Comparison of ENCODE assay signal across 18 cellular contexts in the genomic region with DNA sequence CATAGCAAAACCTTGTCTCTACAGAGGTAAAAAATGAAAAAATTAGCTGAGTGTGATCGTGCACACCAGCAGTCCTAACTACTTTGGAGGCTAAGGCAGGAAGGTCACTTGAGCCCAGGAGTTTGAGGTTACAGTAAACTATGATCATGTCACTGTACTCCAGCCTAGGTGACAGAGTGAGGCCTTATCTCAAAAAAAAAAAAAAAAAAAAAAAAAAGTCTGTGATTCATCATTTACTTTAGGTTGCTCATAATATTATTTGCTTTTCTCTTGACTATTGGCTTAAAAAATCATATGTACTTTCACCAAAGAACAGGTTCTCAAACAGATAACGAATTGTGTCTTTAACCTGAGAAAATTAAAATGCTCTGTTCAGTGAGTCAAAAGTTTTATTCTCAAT.
"Had no signal": no experiment of that assay in that cellular context is flagged by ENCODE, and none has a peak within 500 bp of the region (broad histone marks: within the 10 kb centered on the region; RNA-seq: fewer than 3 reads in every experiment).

No MANE protein-coding gene starts in this region.

- H3K36me3 Mint-ChIP-seq: natural killer cell; neural progenitor cell; stimulated activated naive B cell treated with anti-CD40 and anti-IgM and Interleukin-4, amounts not matched to agents 10 μg/mL and 1 μg/mL and 100 μg/mL, for 72 hours had no signal

- H3K9me3 ChIP-seq: esophagus squamous epithelium, ovary, testis, tibial nerve had no signal

- H3K4me1 Mint-ChIP-seq: central memory CD8-positive, alpha-beta T cell; natural killer cell; stimulated activated naive B cell treated with anti-CD40 and anti-IgM and Interleukin-4, amounts not matched to agents 10 μg/mL and 1 μg/mL and 100 μg/mL, for 72 hours; stimulated activated naive CD8-positive, alpha-beta T cell treated with anti-CD3 and anti-CD28 coated beads, Interleukin-15, amount 100 ng/mL, for 72 hours had no signal

- H2AFZ ChIP-seq: neural progenitor cell had no signal

- H3K27ac Mint-ChIP-seq: dendritic cell treated with granulocyte-macrophage colony-stimulating factor and Interleukin-4, amounts not matched to agents 40 ng/mL and 50 ng/mL, for 4 days; effector memory CD8-positive, alpha-beta T cell; natural killer cell; progenitor cell of endocrine pancreas; stimulated activated naive B cell treated with anti-CD40 and anti-IgM and Interleukin-4, amounts not matched to agents 10 μg/mL and 1 μg/mL and 100 μg/mL, for 72 hours; stimulated activated naive CD8-positive, alpha-beta T cell treated with anti-CD3 and anti-CD28 coated beads, Interleukin-15, amount 100 ng/mL, for 72 hours had no signal

- H3K4me2 ChIP-seq: neural progenitor cell had no signal

- H3K4me3 Mint-ChIP-seq: central memory CD8-positive, alpha-beta T cell; dendritic cell treated with granulocyte-macrophage colony-stimulating factor and Interleukin-4, amounts not matched to agents 40 ng/mL and 50 ng/mL, for 4 days; effector memory CD8-positive, alpha-beta T cell; natural killer cell; neural progenitor cell; stimulated activated naive B cell treated with anti-CD40 and anti-IgM and Interleukin-4, amounts not matched to agents 10 μg/mL and 1 μg/mL and 100 μg/mL, for 72 hours; stimulated activated naive CD8-positive, alpha-beta T cell treated with anti-CD3 and anti-CD28 coated beads, Interleukin-15, amount 100 ng/mL, for 72 hours had no signal

- H3K4me3 ChIP-seq: esophagus squamous epithelium, neural progenitor cell, ovary, testis, tibial nerve had no signal

- H3K27me3 Mint-ChIP-seq: progenitor cell of endocrine pancreas; stimulated activated naive B cell treated with anti-CD40 and anti-IgM and Interleukin-4, amounts not matched to agents 10 μg/mL and 1 μg/mL and 100 μg/mL, for 72 hours had no signal

- H3K27me3 ChIP-seq: esophagus squamous epithelium, neural progenitor cell, ovary, testis, tibial nerve had no signal

- H3K27ac ChIP-seq: epithelial cell of prostate, esophagus squamous epithelium, neural progenitor cell, ovary, testis, tibial nerve had no signal

- H3K4me1 ChIP-seq: esophagus squamous epithelium, testis, tibial nerve had no signal

- H3K36me3 ChIP-seq: esophagus squamous epithelium, neural progenitor cell, ovary, tibial nerve had no signal

- H3K9me3 Mint-ChIP-seq: central memory CD8-positive, alpha-beta T cell; dendritic cell treated with granulocyte-macrophage colony-stimulating factor and Interleukin-4, amounts not matched to agents 40 ng/mL and 50 ng/mL, for 4 days; effector memory CD8-positive, alpha-beta T cell; natural killer cell; neural progenitor cell; stimulated activated naive B cell treated with anti-CD40 and anti-IgM and Interleukin-4, amounts not matched to agents 10 μg/mL and 1 μg/mL and 100 μg/mL, for 72 hours; stimulated activated naive CD8-positive, alpha-beta T cell treated with anti-CD3 and anti-CD28 coated beads, Interleukin-15, amount 100 ng/mL, for 72 hours had no signal

- DNase-seq: effector memory CD8-positive, alpha-beta T cell; esophagus squamous epithelium; foreskin fibroblast; mammary epithelial cell; natural killer cell; nucleus accumbens; ovary; right cardiac atrium; stimulated activated CD4-positive, alpha-beta T cell treated with anti-CD3 and anti-CD28 coated beads, Interleukin-4, amount 100 ng/mL, for 1 hour; stimulated activated naive B cell treated with anti-CD40 and anti-IgM and Interleukin-4, amounts not matched to agents 10 μg/mL and 1 μg/mL and 100 μg/mL, for 72 hours; stimulated activated naive CD8-positive, alpha-beta T cell treated with anti-CD3 and anti-CD28 coated beads, Interleukin-15, amount 100 ng/mL, for 72 hours; testis had no signal

- ATAC-seq: effector memory CD8-positive, alpha-beta T cell; natural killer cell; right cardiac atrium; stimulated activated naive B cell treated with anti-CD40 and anti-IgM and Interleukin-4, amounts not matched to agents 10 μg/mL and 1 μg/mL and 100 μg/mL, for 72 hours; stimulated activated naive CD8-positive, alpha-beta T cell treated with anti-CD3 and anti-CD28 coated beads, Interleukin-15, amount 100 ng/mL, for 72 hours had no signal
